ENCODE assay signal across 15 cellular contexts in genomic region chr4:4428966-4429875, GRCh38.
"Had no signal": no experiment of that assay in that cellular context is flagged by ENCODE, and none has a peak within 500 bp of the region (broad histone marks: within the 10 kb centered on the region; RNA-seq: fewer than 3 reads in every experiment).

No MANE protein-coding gene starts in this region.

- DNase-seq: activated CD8-positive, alpha-beta memory T cell treated with anti-CD3 and anti-CD28 coated beads, Interleukin-2, amount 50 U/mL, for 48 hours; activated CD8-positive, alpha-beta T cell treated with anti-CD3 and anti-CD28 coated beads, Interleukin-2, amount 10 ng/mL, durations not matched to agents 7 days and 5 days; activated naive CD8-positive, alpha-beta T cell treated with anti-CD3 and anti-CD28 coated beads, Interleukin-2, amount 10 ng/mL, durations not matched to agents 7 days and 5 days; effector CD4-positive, alpha-beta T cell; hippocampal formation; lower lobe of right lung; naive thymus-derived CD4-positive, alpha-beta T cell; right lobe of liver; stimulated activated naive CD4-positive, alpha-beta T cell; upper lobe of left lung had no signal

- H3K9me3 Mint-ChIP-seq: activated naive CD8-positive, alpha-beta T cell treated with anti-CD3 and anti-CD28 coated beads, Interleukin-2, amount 10 ng/mL, durations not matched to agents 7 days and 5 days; T-helper 2 cell treated with Interferon-gamma antibody and Interleukin-4, amounts not matched to agents 5 μg/mL and 100 μg/mL, for 36 hours had no signal

- H3K4me3 Mint-ChIP-seq: activated CD8-positive, alpha-beta T cell treated with anti-CD3 and anti-CD28 coated beads, Interleukin-2, amount 10 ng/mL, durations not matched to agents 7 days and 5 days; activated naive CD8-positive, alpha-beta T cell treated with anti-CD3 and anti-CD28 coated beads, Interleukin-2, amount 10 ng/mL, durations not matched to agents 7 days and 5 days; naive thymus-derived CD4-positive, alpha-beta T cell; T-helper 2 cell treated with Interferon-gamma antibody and Interleukin-4, amounts not matched to agents 5 μg/mL and 100 μg/mL, for 36 hours had no signal

- FAIRE-seq: bronchial epithelial cell had no signal

- H3K4me3 ChIP-seq: gastroesophageal sphincter, lower lobe of right lung, right lobe of liver, upper lobe of left lung had no signal

- H3K36me3 Mint-ChIP-seq: activated naive CD8-positive, alpha-beta T cell treated with anti-CD3 and anti-CD28 coated beads, Interleukin-2, amount 10 ng/mL, durations not matched to agents 7 days and 5 days had no signal

- H3K27me3 Mint-ChIP-seq: activated naive CD8-positive, alpha-beta T cell treated with anti-CD3 and anti-CD28 coated beads, Interleukin-2, amount 10 ng/mL, durations not matched to agents 7 days and 5 days; naive thymus-derived CD4-positive, alpha-beta T cell; progenitor cell of endocrine pancreas had no signal

- H3K9me3 ChIP-seq: gastroesophageal sphincter, lower lobe of right lung, neutrophil, right lobe of liver, upper lobe of left lung had no signal

- H3K27ac ChIP-seq: gastroesophageal sphincter, lower lobe of right lung, neutrophil, right lobe of liver, upper lobe of left lung had no signal

- H3K27me3 ChIP-seq: gastroesophageal sphincter, neutrophil, right lobe of liver, upper lobe of left lung had no signal

- H3K4me1 ChIP-seq: gastroesophageal sphincter, lower lobe of right lung, upper lobe of left lung had no signal

- H3K27ac Mint-ChIP-seq: activated CD8-positive, alpha-beta T cell treated with anti-CD3 and anti-CD28 coated beads, Interleukin-2, amount 10 ng/mL, durations not matched to agents 7 days and 5 days; activated naive CD8-positive, alpha-beta T cell treated with anti-CD3 and anti-CD28 coated beads, Interleukin-2, amount 10 ng/mL, durations not matched to agents 7 days and 5 days; progenitor cell of endocrine pancreas; T-helper 2 cell treated with Interferon-gamma antibody and Interleukin-4, amounts not matched to agents 5 μg/mL and 100 μg/mL, for 36 hours had no signal
